ENCODE assay signal across 26 cellular contexts in genomic region chr17:67548693-67549092, GRCh38.
A peak's percentile ranks its signal among the peaks of the same experiment; 100 is the strongest.
DNase-seq lines count a peak whose midpoint lies in the region; ATAC-seq and TF ChIP-seq lines count a peak whose summit lies in the region.
"Had no signal": no experiment of that assay in that cellular context is flagged by ENCODE, and none has a peak within 500 bp of the region (broad histone marks: within the 10 kb centered on the region; RNA-seq: fewer than 3 reads in every experiment).

No MANE protein-coding gene starts in this region.

- TF ChIP-seq POLR2A in gastroesophageal sphincter (IDR thresholded peaks at IDR 0.05) = no peak

- H3K9me3 Mint-ChIP-seq in activated T-helper 17 cell treated with anti-CD3 and anti-CD28 coated beads, Interleukin-2, amount 50 U/mL, for 72 hours = no peaks in the 10 kb centered on the region
- H3K9me3 Mint-ChIP-seq: CD14-positive monocyte had no signal

- H3K4me1 ChIP-seq in right atrium auricular region = peaks cover 0 to 41% of the 10 kb centered on the region in 2 donors
- H3K4me1 ChIP-seq in left ventricle myocardium inferior = peaks cover 69% of the 10 kb centered on the region
- peaks cover 8 to 14% (median 9%) of the 10 kb centered on the region in 3 donors for H3K4me1 ChIP-seq in skeletal muscle tissue (ENCODE audit: control insufficient read depth in 3 of 3, insufficient read depth in 3 of 3, low read length in 3 of 3)
- peaks cover 3 to 16% (median 6%) of the 10 kb centered on the region in 3 donors for H3K4me1 ChIP-seq in gastroesophageal sphincter

- H3K27me3 ChIP-seq in right atrium auricular region = no peaks in the 10 kb centered on the region
- H3K27me3 ChIP-seq in left ventricle myocardium inferior (ENCODE audit: low read depth) = no peaks in the 10 kb centered on the region
- no peaks in the 10 kb centered on the region for H3K27me3 ChIP-seq in skeletal muscle tissue (ENCODE audit: control insufficient read depth in 3 of 3, insufficient read depth in 3 of 3, low read length in 3 of 3)
- no peaks in the 10 kb centered on the region for H3K27me3 ChIP-seq in gastroesophageal sphincter
- H3K27me3 ChIP-seq in H7 (ENCODE audit: control insufficient read depth, insufficient read depth, low read length) = no peaks in the 10 kb centered on the region

- no peak for TF ChIP-seq CTCF in right atrium auricular region (IDR thresholded peaks at IDR 0.05)
- no peak for TF ChIP-seq CTCF in left ventricle myocardium inferior (IDR thresholded peaks at IDR 0.05; ENCODE audit: borderline replicate concordance)
- TF ChIP-seq CTCF in gastroesophageal sphincter (IDR thresholded peaks at IDR 0.05) = no peak

- DNase-seq in right atrium auricular region (ENCODE audit: low spot score) (no peak), left ventricle myocardium inferior (no peak), islet precursor cell (peak; percentile 18), amniotic stem cell (lab: John Stamatoyannopoulos, UW) (no peak), H7 (no peak)
- DNase-seq: Caco-2; DMS 273 treated with DMSO at 0.1 percent for 48 hours; DND-41; IMR-90; NCI-H1105; NCI-H146; NCI-H2029 treated with DMSO at 0.1 percent for 48 hours; NCI-H226; NCI-H524; NCI-H774; NK-92 treated with Interleukin-12 subunit alpha and Interleukin-12 subunit beta, amount 100 ng/mL, for 24 hours; SIG-M5 had no signal

- H3K9ac ChIP-seq in skeletal muscle tissue (ENCODE audit: low read depth in 1 of 3, low read length in 3 of 3) = no peak overlapping the region
- H3K9ac ChIP-seq: KMS-11 had no signal

- H3K4me1 Mint-ChIP-seq in activated T-helper 17 cell treated with anti-CD3 and anti-CD28 coated beads, Interleukin-2, amount 50 U/mL, for 72 hours = peaks cover 8% of the 10 kb centered on the region

- peaks cover 31% of the 10 kb centered on the region for H3K36me3 Mint-ChIP-seq in activated T-helper 17 cell treated with anti-CD3 and anti-CD28 coated beads, Interleukin-2, amount 50 U/mL, for 72 hours (ENCODE audit: low read depth)

- peak overlapping the region; percentile 18 for H3K27ac Mint-ChIP-seq in activated T-helper 17 cell treated with anti-CD3 and anti-CD28 coated beads, Interleukin-2, amount 50 U/mL, for 72 hours
- H3K27ac Mint-ChIP-seq: B cell had no signal

- no peaks in the 10 kb centered on the region for H3K27me3 Mint-ChIP-seq in activated T-helper 17 cell treated with anti-CD3 and anti-CD28 coated beads, Interleukin-2, amount 50 U/mL, for 72 hours
- H3K27me3 Mint-ChIP-seq: B cell had no signal

- H3K27ac ChIP-seq in right atrium auricular region (peak overlapping the region; percentile 27 to 69), left ventricle myocardium inferior (replicated peaks) (no peak overlapping the region), skeletal muscle tissue (ENCODE audit: low read depth, low read length) (peak overlapping the region; percentile 9), gastroesophageal sphincter (no peak overlapping the region)
- H3K27ac ChIP-seq: A549, KMS-11 had no signal

- H3K4me3 Mint-ChIP-seq in activated T-helper 17 cell treated with anti-CD3 and anti-CD28 coated beads, Interleukin-2, amount 50 U/mL, for 72 hours = no peak overlapping the region
- H3K4me3 Mint-ChIP-seq: B cell, CD14-positive monocyte had no signal

- ATAC-seq in activated T-helper 17 cell treated with anti-CD3 and anti-CD28 coated beads, Interleukin-2, amount 50 U/mL, for 72 hours (replicated peaks) = no peak
- no peak for ATAC-seq in gastroesophageal sphincter
- ATAC-seq: A549, GM12878, Panc1 had no signal

- no peaks in the 10 kb centered on the region for H3K36me3 ChIP-seq in right atrium auricular region
- H3K36me3 ChIP-seq in left ventricle myocardium inferior = no peaks in the 10 kb centered on the region
- no peaks in the 10 kb centered on the region for H3K36me3 ChIP-seq in skeletal muscle tissue (ENCODE audit: control insufficient read depth in 3 of 3, insufficient read depth in 3 of 3, low read length in 3 of 3)
- no peaks in the 10 kb centered on the region for H3K36me3 ChIP-seq in gastroesophageal sphincter
- no peaks in the 10 kb centered on the region; the same call in 1 of the 2 replicates for H3K36me3 ChIP-seq in H7 (replicated peaks; ENCODE audit: control insufficient read depth, insufficient read depth, low read length)

- H3K9me3 ChIP-seq in right atrium auricular region (no peaks in the 10 kb centered on the region), left ventricle myocardium inferior (replicated peaks) (no peaks in the 10 kb centered on the region), skeletal muscle tissue (ENCODE audit: control insufficient read depth in 3 of 3, low read length in 3 of 3) (no peaks in the 10 kb centered on the region), gastroesophageal sphincter (no peaks in the 10 kb centered on the region)
- H3K9me3 ChIP-seq: A549, Caco-2 had no signal

- TF ChIP-seq EP300 in gastroesophageal sphincter (IDR thresholded peaks at IDR 0.05) = no peak

- intact Hi-C loops in left ventricle myocardium inferior (cut with micrococcal nuclease) = no loop called here

- H3K4me3 ChIP-seq in right atrium auricular region (no peak overlapping the region), left ventricle myocardium inferior (no peak overlapping the region), skeletal muscle tissue (ENCODE audit: low read length in 3 of 3) (no peak overlapping the region), gastroesophageal sphincter (no peak overlapping the region), H7 (ENCODE audit: insufficient read depth, low read depth, low read length) (no peak overlapping the region)
- H3K4me3 ChIP-seq: A549, GM12878 had no signal

- WGBS in gastroesophageal sphincter (ENCODE audit: low coverage in 1 of 2), 2 donors = 83 to 95% methylated on average over 3 of the region's 3 CpGs

Comparison
In these comparisons a context has a peak if more than half of its experiments do, and no peak if none do; other contexts are left out.
1. H3K27ac ChIP-seq: peak in right atrium auricular region (2 of 2) and skeletal muscle tissue (single experiment); none in left ventricle myocardium inferior (single experiment) and gastroesophageal sphincter (0 of 4).